ENCODE assay signal across 8 cellular contexts in the genomic region with DNA sequence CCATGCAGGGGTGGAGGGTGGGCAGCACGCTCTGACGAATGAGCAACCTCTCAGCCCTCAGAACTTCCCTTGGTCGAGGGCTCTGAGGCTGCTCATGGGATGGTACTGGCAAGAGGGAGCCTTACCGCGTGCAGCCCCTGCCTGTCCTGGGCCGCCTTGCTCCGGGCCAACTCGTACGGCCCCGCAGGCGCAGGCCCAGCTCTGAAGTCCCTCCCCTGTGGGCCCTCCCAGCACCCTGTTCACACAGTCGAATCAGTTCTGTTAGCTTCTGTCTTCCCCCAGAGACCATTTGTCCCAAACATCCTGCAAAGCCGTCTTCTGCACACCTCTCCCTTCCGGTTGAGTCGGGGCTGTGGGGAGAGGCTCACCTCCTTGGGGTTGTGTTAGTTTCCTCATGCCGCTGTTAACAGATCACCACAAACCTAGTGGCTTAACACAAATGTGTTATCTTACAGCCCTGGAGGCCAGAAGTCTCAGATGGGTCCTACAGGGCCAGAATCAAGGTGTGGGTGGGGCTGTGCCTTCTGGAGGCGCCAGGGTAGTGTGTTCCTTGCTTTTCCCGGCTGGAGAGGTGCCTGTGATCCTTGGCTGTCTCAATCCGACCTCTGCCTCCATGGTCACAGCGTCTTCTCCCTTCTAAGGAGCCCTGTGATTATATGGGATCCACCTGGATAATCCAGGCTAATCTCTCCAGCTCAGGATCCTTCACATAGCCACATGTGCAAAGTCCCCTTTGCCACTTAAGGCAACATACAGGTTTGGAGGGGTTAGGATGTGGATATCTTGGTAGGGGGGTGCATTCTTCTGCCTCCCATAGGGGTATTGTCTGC. TPM values are rescaled to one million over a fixed set of nuclear protein-coding genes. Genes with fewer than 3 reads are reported as not detected.
DNase-seq lines count a peak whose midpoint lies in the region; ATAC-seq and TF ChIP-seq lines count a peak whose summit lies in the region.

No MANE protein-coding gene starts in this region.

- no peaks in the 10 kb centered on the region for H3F3A ChIP-seq in MM.1S (ENCODE audit: insufficient read depth, low read length)

- peak overlapping the region; percentile 57 to 68 for H3K27ac ChIP-seq in thoracic aorta
- no peak overlapping the region for H3K27ac ChIP-seq in MM.1S (ENCODE audit: low read length)

- H3K36me3 ChIP-seq in mucosa of stomach (ENCODE audit: control insufficient read depth, insufficient read depth, low read length): no peaks in the 10 kb centered on the region
- no peaks in the 10 kb centered on the region for H3K36me3 ChIP-seq in thoracic aorta
- no peaks in the 10 kb centered on the region for H3K36me3 ChIP-seq in MM.1S (replicated peaks; ENCODE audit: insufficient read depth, low read length)

- no peak overlapping the region for H3K4me2 ChIP-seq in MM.1S (ENCODE audit: low read depth, low read length)

- H3K9me2 ChIP-seq in MM.1S (replicated peaks; ENCODE audit: insufficient read depth, low read length): no peaks in the 10 kb centered on the region

- H3K9ac ChIP-seq in mucosa of stomach (ENCODE audit: low read length) (peak overlapping the region; percentile 39), MM.1S (ENCODE audit: low read length) (no peak overlapping the region)

- peak; percentile 11 for DNase-seq in activated CD4-positive, CD25-positive, alpha-beta regulatory T cell treated with anti-CD3 and anti-CD28 coated beads, Interleukin-2, amount 50 U/mL, for 16 hours (ENCODE audit: low read depth, low spot score)
- DNase-seq in dermis blood vessel endothelial cell (peak; percentile 43), thoracic aorta (ENCODE audit: low spot score) (no peak), MM.1S (no peak)

- TF ChIP-seq CTCF in thoracic aorta (IDR thresholded peaks at IDR 0.05) (no peak), MM.1S (IDR thresholded peaks at IDR 0.05; ENCODE audit: low read length) (no peak)

- no peaks in the 10 kb centered on the region for H3K79me2 ChIP-seq in MM.1S (ENCODE audit: low read length)

- no peak overlapping the region for H3K4me3 ChIP-seq in mucosa of stomach (ENCODE audit: low read length)
- H3K4me3 ChIP-seq in thoracic aorta: peak overlapping the region; percentile 82
- no peak overlapping the region for H3K4me3 ChIP-seq in MM.1S (ENCODE audit: low read length)

- H2AFZ ChIP-seq in MM.1S (ENCODE audit: low read length): no peak overlapping the region

- H3K27me3 ChIP-seq in mucosa of stomach (ENCODE audit: control insufficient read depth, insufficient read depth, low read length): peaks cover 21% of the 10 kb centered on the region
- H3K27me3 ChIP-seq in thoracic aorta (replicated peaks; ENCODE audit: insufficient read depth): no peaks in the 10 kb centered on the region
- H3K27me3 ChIP-seq in MM.1S (replicated peaks; ENCODE audit: insufficient read depth, low read length): no peaks in the 10 kb centered on the region

- no peaks in the 10 kb centered on the region for H4K20me1 ChIP-seq in MM.1S (ENCODE audit: insufficient read depth, low read length)

- ATAC-seq in GM18502 (IDR thresholded peaks at IDR 0.05; ENCODE audit: poor library complexity, unreplicated experiment) (peak; percentile 61), HG03025 (IDR thresholded peaks at IDR 0.05; ENCODE audit: low FRiP score, unreplicated experiment) (peak; percentile 40), thoracic aorta (ENCODE audit: insufficient number of reproducible peaks, low FRiP score, low read depth) (peak; percentile 30), GM19397 (IDR thresholded peaks at IDR 0.05; ENCODE audit: unreplicated experiment) (no peak)

- H3K9me3 ChIP-seq in mucosa of stomach (ENCODE audit: control insufficient read depth, low read length) (no peaks in the 10 kb centered on the region), thoracic aorta (no peaks in the 10 kb centered on the region), MM.1S (replicated peaks; ENCODE audit: insufficient read depth, low read length) (no peaks in the 10 kb centered on the region)

- peaks cover 19% of the 10 kb centered on the region for H3K4me1 ChIP-seq in mucosa of stomach (ENCODE audit: control insufficient read depth, insufficient read depth, low read length)
- peaks cover 0 to 13% of the 10 kb centered on the region in 2 donors for H3K4me1 ChIP-seq in thoracic aorta (ENCODE audit: control insufficient read depth in 1 of 2, low read depth in 2 of 2)
- no peaks in the 10 kb centered on the region for H3K4me1 ChIP-seq in MM.1S (ENCODE audit: low read length)

RNA-seq across cellular contexts. Expression of gene HVCN1, which starts 0.9 kb away (rescaled TPM):
- 5.0 and 6.1 TPM in 2 replicates for total RNA-seq in dermis blood vessel endothelial cell
- total RNA-seq in thoracic aorta: 10 to 100 TPM; 12.3 to 14.5 TPM

RNA-seq across cellular contexts. Expression of gene PPP1CC, which starts 52.9 kb away (rescaled TPM):
- total RNA-seq in dermis blood vessel endothelial cell (113 and 153 TPM in 2 replicates), thoracic aorta (100 to 1,000 TPM in 1 of 2 donors, 10 to 100 TPM in 1; 76.4 to 105 TPM)

Comparison
In these comparisons a context has a peak if more than half of its experiments do, and no peak if none do; other contexts are left out.
1. DNase-seq: peak in activated CD4-positive, CD25-positive, alpha-beta regulatory T cell treated with anti-CD3 and anti-CD28 coated beads, Interleukin-2, amount 50 U/mL, for 16 hours (single experiment) and dermis blood vessel endothelial cell (single experiment); none in thoracic aorta (single experiment) and MM.1S (single experiment).